Comparison of ENCODE assay signal across 7 cellular contexts in the genomic region with DNA sequence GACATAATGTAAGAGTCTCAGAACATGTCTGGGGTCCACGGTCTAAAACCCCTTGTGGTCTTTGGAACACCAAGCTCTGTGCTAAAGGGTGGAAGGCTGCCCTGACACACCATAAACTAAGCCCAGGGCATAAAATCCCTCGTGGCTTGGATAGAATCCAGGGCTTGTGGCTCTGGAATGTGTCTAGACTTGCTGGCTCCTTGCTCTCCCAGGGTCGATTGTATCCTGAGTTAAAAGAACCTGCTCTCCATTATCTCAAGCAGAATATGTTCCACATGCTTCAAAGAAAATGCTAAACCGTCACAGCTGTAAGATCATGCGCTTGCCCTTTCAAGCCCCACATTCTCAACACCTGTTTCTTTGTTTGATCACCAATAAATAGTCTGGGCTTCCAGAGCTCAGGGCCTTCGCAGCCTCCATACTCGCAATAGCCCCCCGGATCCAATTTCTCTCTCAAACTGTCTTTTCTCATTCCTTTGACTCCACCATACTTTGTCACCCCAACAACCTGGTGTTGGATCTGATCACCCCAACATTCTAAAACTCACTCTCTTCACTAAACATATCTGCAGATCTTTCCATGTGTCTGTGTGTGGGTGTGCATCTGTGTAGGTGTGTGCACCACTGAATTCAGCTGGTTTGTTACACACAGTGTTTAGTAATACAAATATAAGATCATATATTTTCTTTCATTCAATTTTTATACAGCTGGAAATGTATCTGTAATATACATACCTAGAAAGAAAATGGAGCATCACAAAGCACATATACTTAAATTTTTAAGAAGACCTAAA.
DNase-seq lines count a peak whose midpoint lies in the region; TF ChIP-seq lines count a peak whose summit lies in the region.

No MANE protein-coding gene starts in this region.

- WGBS in HUES64, result 81% methylated on average over 8 of the region's 8 CpGs
- WGBS in thyroid gland, 2 donors, result 42 to 45% methylated on average over 8 of the region's 8 CpGs
- 54% methylated on average over 8 of the region's 8 CpGs for WGBS in suprapubic skin

- TF ChIP-seq POLR2A in thyroid gland (IDR thresholded peaks at IDR 0.05) (peak in 1 of 2 donors; percentile 9), suprapubic skin (IDR thresholded peaks at IDR 0.05) (no peak)

- H3K9ac ChIP-seq in HUES64 (ENCODE audit: low read depth, low read length), result peak overlapping the region; percentile 16; the same call in 1 of the 2 replicates

- H3K36me3 ChIP-seq in HUES64 (ENCODE audit: insufficient read depth, low read length) (peaks cover 5% of the 10 kb centered on the region; the same call in 1 of the 2 replicates), thyroid gland (no peaks in the 10 kb centered on the region), suprapubic skin (peaks cover 26% of the 10 kb centered on the region)
- peaks cover 4% of the 10 kb centered on the region for H3K36me3 ChIP-seq in effector memory CD4-positive, alpha-beta T cell (ENCODE audit: control insufficient read depth, insufficient read depth, low read length)

- peaks cover 9% of the 10 kb centered on the region; the same call in 1 of the 2 replicates for H3K4me1 ChIP-seq in HUES64 (ENCODE audit: insufficient read depth, low read length)
- H3K4me1 ChIP-seq in thyroid gland, result peaks cover 20 to 34% of the 10 kb centered on the region in 2 donors
- peaks cover 13% of the 10 kb centered on the region for H3K4me1 ChIP-seq in suprapubic skin
- no peaks in the 10 kb centered on the region for H3K4me1 ChIP-seq in effector memory CD4-positive, alpha-beta T cell (ENCODE audit: control insufficient read depth, insufficient read depth, low read length, poor library complexity, severe bottlenecking)

- DNase-seq in iris pigment epithelial cell (ENCODE audit: low read depth), result peak; percentile 81
- peak; percentile 89 to 90 for DNase-seq in thyroid gland
- no peak for DNase-seq in suprapubic skin (ENCODE audit: low spot score in 2 of 2)
- no peak for DNase-seq in effector memory CD4-positive, alpha-beta T cell
- no peak for DNase-seq in activated CD4-positive, CD25-positive, alpha-beta regulatory T cell treated with anti-CD3 and anti-CD28 coated beads, Interleukin-2, amount 50 U/mL, for 72 hours

- no peak for TF ChIP-seq CTCF in VCaP (conservative IDR thresholded peaks at IDR 0.05)
- TF ChIP-seq CTCF in thyroid gland (IDR thresholded peaks at IDR 0.05), result no peak
- TF ChIP-seq CTCF in suprapubic skin (IDR thresholded peaks at IDR 0.05), result no peak

- peak overlapping the region; percentile 51; the same call in 1 of the 2 replicates for H3K27ac ChIP-seq in HUES64 (ENCODE audit: low read depth, low read length)
- H3K27ac ChIP-seq in VCaP, result peak overlapping the region; percentile 29; the same call in 1 of the 2 replicates
- peak overlapping the region; percentile 84 to 90 (median 89) for H3K27ac ChIP-seq in thyroid gland
- H3K27ac ChIP-seq in suprapubic skin, result no peak overlapping the region
- no peak overlapping the region for H3K27ac ChIP-seq in effector memory CD4-positive, alpha-beta T cell (ENCODE audit: insufficient read depth, low read length, poor library complexity, severe bottlenecking)

- TF ChIP-seq EP300 in suprapubic skin (IDR thresholded peaks at IDR 0.05), result no peak

- no peaks in the 10 kb centered on the region for H3K27me3 ChIP-seq in HUES64 (ENCODE audit: insufficient read depth, low read length)
- no peaks in the 10 kb centered on the region for H3K27me3 ChIP-seq in thyroid gland
- H3K27me3 ChIP-seq in suprapubic skin, result no peaks in the 10 kb centered on the region
- no peaks in the 10 kb centered on the region for H3K27me3 ChIP-seq in effector memory CD4-positive, alpha-beta T cell (replicated peaks; ENCODE audit: control insufficient read depth, insufficient read depth, low read length, poor library complexity, severe bottlenecking)

- H3K4me3 ChIP-seq in HUES64 (ENCODE audit: low read length) (no peak overlapping the region), thyroid gland (replicated peaks in 1 of 3) (no peak overlapping the region), suprapubic skin (no peak overlapping the region)
- no peak overlapping the region for H3K4me3 ChIP-seq in effector memory CD4-positive, alpha-beta T cell (ENCODE audit: insufficient read depth, low read depth, low read length, poor library complexity, severe bottlenecking)

- H3K9me3 ChIP-seq in HUES64 (ENCODE audit: insufficient read depth, low read depth, low read length) (no peaks in the 10 kb centered on the region), thyroid gland (no peaks in the 10 kb centered on the region), suprapubic skin (no peaks in the 10 kb centered on the region)
- no peaks in the 10 kb centered on the region for H3K9me3 ChIP-seq in effector memory CD4-positive, alpha-beta T cell (ENCODE audit: control insufficient read depth, low read length)

- intact Hi-C loops in thyroid gland (cut with DNase I), result no loop called here

Comparison
In these comparisons a context has a peak if more than half of its experiments do, and no peak if none do; other contexts are left out.
1. H3K27ac ChIP-seq: peak in HUES64 (single experiment), VCaP (single experiment) and thyroid gland (3 of 3); none in suprapubic skin (single experiment) and effector memory CD4-positive, alpha-beta T cell (single experiment).
2. DNase-seq: peak in iris pigment epithelial cell (single experiment) and thyroid gland (2 of 2); none in suprapubic skin (0 of 2), effector memory CD4-positive, alpha-beta T cell (0 of 3) and activated CD4-positive, CD25-positive, alpha-beta regulatory T cell treated with anti-CD3 and anti-CD28 coated beads, Interleukin-2, amount 50 U/mL, for 72 hours (single experiment).